8 cellular contexts compared by ENCODE assay signal in genomic region chr16:72172105-72173034, GRCh38. TPM values are rescaled to one million over a fixed set of nuclear protein-coding genes. Genes with fewer than 3 reads are reported as not detected.
DNase-seq lines count a peak whose midpoint lies in the region; ATAC-seq and TF ChIP-seq lines count a peak whose summit lies in the region.

Gene PMFBP1 (minus strand): TSS chr16:72172155. CDS start chr16:72171208, 947 bp downstream.

- H3K36me3 Mint-ChIP-seq in MCF 10A (ENCODE audit: insufficient read depth, unreplicated experiment) (no peaks in the 10 kb centered on the region), memory B cell (peaks cover 21% of the 10 kb centered on the region)

- POLR2A ChIA-PET in MCF 10A (lab: Yijun Ruan, JAX): interaction anchor here (0.6 kb wide), 1 partner anchor 77 kb away, joined by 3 read pairs; no protein-coding TSS in a partner anchor

- intact Hi-C loops in MCF 10A (cut with micrococcal nuclease): no loop called here

- DNase-seq in Ammon's horn (ENCODE audit: low spot score) (peak; percentile 85), NCI-H510A treated with DMSO at 0.1 percent for 48 hours (lab: John Stamatoyannopoulos, UW) (peak; percentile 11), MCF 10A (ENCODE audit: unreplicated experiment) (peak; percentile 45), memory B cell (ENCODE audit: low spot score in 2 of 2) (peak; percentile 44 to 81), LoVo (ENCODE audit: low spot score) (no peak), NCI-H1417 treated with DMSO at 0.1 percent for 48 hours (lab: John Stamatoyannopoulos, UW) (no peak)

- H3K4me3 Mint-ChIP-seq in MCF 10A (ENCODE audit: unreplicated experiment) (no peak within 1 kb of the TSS), memory B cell (peak within 1 kb of the TSS; percentile 24)

- CTCF ChIA-PET in MCF 10A (lab: Yijun Ruan, JAX): interaction anchor here (0.6 kb wide), 2 partner anchors 283 to 1004 kb away, joined by 4 to 5 read pairs; no protein-coding TSS in a partner anchor

- no peak for TF ChIP-seq CTCF in MCF 10A (IDR thresholded peaks at IDR 0.05; ENCODE audit: unreplicated experiment)

- peak; percentile 98 for ATAC-seq in GM18517 (IDR thresholded peaks at IDR 0.05; ENCODE audit: unreplicated experiment)
- peak; percentile 98 for ATAC-seq in HG02884 (IDR thresholded peaks at IDR 0.05; ENCODE audit: unreplicated experiment)
- peak; percentile 94 for ATAC-seq in memory B cell (ENCODE audit: low read depth)

- H3K27ac Mint-ChIP-seq in MCF 10A (ENCODE audit: low read depth, unreplicated experiment) (no peak within 1 kb of the TSS), memory B cell (peak within 1 kb of the TSS; percentile 98)

- no TSS peak for BruUV-seq in MCF 10A (replicated peaks; lab: Mats Ljungman, UMichigan)

- H3K9me3 Mint-ChIP-seq in MCF 10A (ENCODE audit: unreplicated experiment): peaks cover 7% of the 10 kb centered on the region
- H3K9me3 Mint-ChIP-seq in memory B cell: peaks cover 11% of the 10 kb centered on the region

- H3K4me1 Mint-ChIP-seq in MCF 10A (ENCODE audit: insufficient read depth, unreplicated experiment) (no peaks in the 10 kb centered on the region), memory B cell (peaks cover 11% of the 10 kb centered on the region)

- H3K27me3 Mint-ChIP-seq in MCF 10A (ENCODE audit: insufficient read depth, unreplicated experiment): peaks cover 10% of the 10 kb centered on the region
- peaks cover 6% of the 10 kb centered on the region for H3K27me3 Mint-ChIP-seq in memory B cell

RNA-seq across cellular contexts. Expression of gene PMFBP1, which starts in this region (rescaled TPM):
- 1.4 TPM in 2 replicates for total RNA-seq in MCF 10A (2022)

Comparison
In these comparisons a context has a peak if more than half of its experiments do, and no peak if none do; other contexts are left out.
1. DNase-seq: peak in Ammon's horn (single experiment), NCI-H510A treated with DMSO at 0.1 percent for 48 hours (single experiment), MCF 10A (single experiment) and memory B cell (2 of 2); none in LoVo (single experiment) and NCI-H1417 treated with DMSO at 0.1 percent for 48 hours (single experiment).
2. Peak in every context shown above with its lines, with median percentiles within 50 percentile points of each other: ATAC-seq.